Comparison of ENCODE assay signal across 1 cellular context in genomic region chr7:99833289-99833877, GRCh38.
TF ChIP-seq lines count a peak whose summit lies in the region.

No MANE protein-coding gene starts in this region.

TF ChIP-seq in K562, 482 proteins besides CTCF, POLR2A, EP300 and RAD21 (continued from another document and continues in another):
- TF ChIP-seq DEAF1 (CRISPR knock-in tag; IDR thresholded peaks at IDR 0.05) (no peak), CSDE1 (IDR thresholded peaks at IDR 0.05) (no peak), SIN3B (IDR thresholded peaks at IDR 0.05; ENCODE audit: low read depth) (no peak), ZBTB9 (CRISPR knock-in tag; IDR thresholded peaks at IDR 0.05) (0 out of 2 replicates have a peak, but pooled peaks have one; percentile 9), NELFE (IDR thresholded peaks at IDR 0.05; ENCODE audit: insufficient read depth, insufficient read length) (no peak), SUPT5H (IDR thresholded peaks at IDR 0.05) (no peak), PHTF2 (CRISPR knock-in tag; IDR thresholded peaks at IDR 0.05) (no peak), KLF16 (IDR thresholded peaks at IDR 0.05) (peak; percentile 96), DIDO1 (tag; IDR thresholded peaks at IDR 0.05; ENCODE audit: low read depth) (no peak), ZNF140 (CRISPR knock-in tag; IDR thresholded peaks at IDR 0.05) (no peak), YY1 (IDR thresholded peaks at IDR 0.05; ENCODE audit: borderline replicate concordance in 1 of 3, control insufficient read depth in 1 of 3, extremely low read depth in 1 of 3, insufficient read depth in 3 of 3, insufficient read length in 1 of 3, insufficient replicate concordance in 2 of 3, low read depth in 1 of 3, low read length in 2 of 3) (no peak), ZNF354B (CRISPR knock-in tag; IDR thresholded peaks at IDR 0.05) (peak; percentile 22; the same call in 1 of the 2 replicates), ZNF384 (IDR thresholded peaks at IDR 0.05; ENCODE audit: low read depth, low read length) (0 out of 2 replicates have a peak, but pooled peaks have one; percentile 45), BRD9 (IDR thresholded peaks at IDR 0.05; ENCODE audit: low read depth, partially characterized antibody) (peak; percentile 89), ZNF408 (CRISPR knock-in tag; IDR thresholded peaks at IDR 0.05; ENCODE audit: low read depth) (no peak), HNRNPL (IDR thresholded peaks at IDR 0.05; ENCODE audit: low read depth, low read length) (no peak), CBX1 (IDR thresholded peaks at IDR 0.05; ENCODE audit: low read depth) (no peak), RREB1 (CRISPR knock-in tag; IDR thresholded peaks at IDR 0.05) (no peak), ZNF583 (CRISPR knock-in tag; IDR thresholded peaks at IDR 0.05) (no peak), CHAMP1 (IDR thresholded peaks at IDR 0.05) (peak; percentile 82; the same call in 1 of the 2 replicates), ZBTB7A (IDR thresholded peaks at IDR 0.05; ENCODE audit: borderline replicate concordance, control insufficient read depth, low read depth, low read length) (peak; percentile 78; the same call in 1 of the 2 replicates), ZNF699 (CRISPR knock-in tag; IDR thresholded peaks at IDR 0.05; ENCODE audit: insufficient replicate concordance) (no peak), ZNF347 (CRISPR knock-in tag; IDR thresholded peaks at IDR 0.05; ENCODE audit: low read depth) (no peak), THRA (IDR thresholded peaks at IDR 0.05) (no peak), KDM5B (IDR thresholded peaks at IDR 0.05; ENCODE audit: insufficient replicate concordance, low read depth, low read length) (no peak), ZC3H4 (CRISPR knock-in tag; IDR thresholded peaks at IDR 0.05; ENCODE audit: borderline replicate concordance) (no peak), HDAC2 (IDR thresholded peaks at IDR 0.05) (peak; percentile 92), FUS (optimal IDR thresholded peaks at IDR 0.05; ENCODE audit: low read depth, low read length) (no peak), THAP12 (CRISPR knock-in tag; IDR thresholded peaks at IDR 0.05) (no peak)
- TF ChIP-seq, protein P1, sequence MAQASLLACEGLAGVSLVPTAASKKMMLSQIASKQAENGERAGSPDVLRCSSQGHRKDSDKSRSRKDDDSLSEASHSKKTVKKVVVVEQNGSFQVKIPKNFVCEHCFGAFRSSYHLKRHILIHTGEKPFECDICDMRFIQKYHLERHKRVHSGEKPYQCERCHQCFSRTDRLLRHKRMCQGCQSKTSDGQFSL (CRISPR knock-in tag; IDR thresholded peaks at IDR 0.05): no peak
- TF ChIP-seq, protein P1 (tag; IDR thresholded peaks at IDR 0.05): no peak
- TF ChIP-seq, protein P2, sequence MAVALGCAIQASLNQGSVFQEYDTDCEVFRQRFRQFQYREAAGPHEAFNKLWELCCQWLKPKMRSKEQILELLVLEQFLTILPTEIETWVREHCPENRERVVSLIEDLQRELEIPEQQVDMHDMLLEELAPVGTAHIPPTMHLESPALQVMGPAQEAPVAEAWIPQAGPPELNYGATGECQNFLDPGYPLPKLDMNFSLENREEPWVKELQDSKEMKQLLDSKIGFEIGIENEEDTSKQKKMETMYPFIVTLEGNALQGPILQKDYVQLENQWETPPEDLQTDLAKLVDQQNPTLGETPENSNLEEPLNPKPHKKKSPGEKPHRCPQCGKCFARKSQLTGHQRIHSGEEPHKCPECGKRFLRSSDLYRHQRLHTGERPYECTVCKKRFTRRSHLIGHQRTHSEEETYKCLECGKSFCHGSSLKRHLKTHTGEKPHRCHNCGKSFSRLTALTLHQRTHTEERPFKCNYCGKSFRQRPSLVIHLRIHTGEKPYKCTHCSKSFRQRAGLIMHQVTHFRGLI (CRISPR knock-in tag; IDR thresholded peaks at IDR 0.05): peak; percentile 12; the same call in 1 of the 2 replicates
- TF ChIP-seq, protein P3, sequence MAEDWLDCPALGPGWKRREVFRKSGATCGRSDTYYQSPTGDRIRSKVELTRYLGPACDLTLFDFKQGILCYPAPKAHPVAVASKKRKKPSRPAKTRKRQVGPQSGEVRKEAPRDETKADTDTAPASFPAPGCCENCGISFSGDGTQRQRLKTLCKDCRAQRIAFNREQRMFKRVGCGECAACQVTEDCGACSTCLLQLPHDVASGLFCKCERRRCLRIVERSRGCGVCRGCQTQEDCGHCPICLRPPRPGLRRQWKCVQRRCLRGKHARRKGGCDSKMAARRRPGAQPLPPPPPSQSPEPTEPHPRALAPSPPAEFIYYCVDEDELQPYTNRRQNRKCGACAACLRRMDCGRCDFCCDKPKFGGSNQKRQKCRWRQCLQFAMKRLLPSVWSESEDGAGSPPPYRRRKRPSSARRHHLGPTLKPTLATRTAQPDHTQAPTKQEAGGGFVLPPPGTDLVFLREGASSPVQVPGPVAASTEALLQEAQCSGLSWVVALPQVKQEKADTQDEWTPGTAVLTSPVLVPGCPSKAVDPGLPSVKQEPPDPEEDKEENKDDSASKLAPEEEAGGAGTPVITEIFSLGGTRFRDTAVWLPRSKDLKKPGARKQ (CRISPR knock-in tag; IDR thresholded peaks at IDR 0.05): no peak
- TF ChIP-seq, protein P4, sequence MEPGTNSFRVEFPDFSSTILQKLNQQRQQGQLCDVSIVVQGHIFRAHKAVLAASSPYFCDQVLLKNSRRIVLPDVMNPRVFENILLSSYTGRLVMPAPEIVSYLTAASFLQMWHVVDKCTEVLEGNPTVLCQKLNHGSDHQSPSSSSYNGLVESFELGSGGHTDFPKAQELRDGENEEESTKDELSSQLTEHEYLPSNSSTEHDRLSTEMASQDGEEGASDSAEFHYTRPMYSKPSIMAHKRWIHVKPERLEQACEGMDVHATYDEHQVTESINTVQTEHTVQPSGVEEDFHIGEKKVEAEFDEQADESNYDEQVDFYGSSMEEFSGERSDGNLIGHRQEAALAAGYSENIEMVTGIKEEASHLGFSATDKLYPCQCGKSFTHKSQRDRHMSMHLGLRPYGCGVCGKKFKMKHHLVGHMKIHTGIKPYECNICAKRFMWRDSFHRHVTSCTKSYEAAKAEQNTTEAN (CRISPR knock-in tag; IDR thresholded peaks at IDR 0.05): no peak
